ENCODE assay signal across 8 cellular contexts in genomic region chr1:33472349-33472980, GRCh38. TPM values are rescaled to one million over a fixed set of nuclear protein-coding genes. Genes with fewer than 3 reads are reported as not detected.
DNase-seq lines count a peak whose midpoint lies in the region; ATAC-seq and TF ChIP-seq lines count a peak whose summit lies in the region.

Gene ZSCAN20 (plus strand): TSS chr1:33472645. CDS start chr1:33479289, 6,644 bp downstream.

- peak within 1 kb of the TSS; percentile 12 to 71 for H3K9ac ChIP-seq in liver (ENCODE audit: low read depth in 1 of 2, low read length in 2 of 2)

- DNase-seq in CD14-positive monocyte (ENCODE audit: low spot score) (peak; percentile 82), NCI-H774 (lab: John Stamatoyannopoulos, UW) (peak; percentile 100), dorsolateral prefrontal cortex (peak; percentile 99 to 100 (median 99))
- peak; percentile 92 to 94 for DNase-seq in activated CD4-positive, alpha-beta T cell treated with anti-CD3 and anti-CD28 coated beads, Interleukin-2, amount 50 U/mL, for 48 hours
- DNase-seq in stimulated activated CD4-positive, alpha-beta T cell treated with anti-CD3 and anti-CD28 coated beads, Interleukin-4, amount 100 ng/mL, for 1 hour = peak; percentile 86

- no peak for TF ChIP-seq CTCF in CD14-positive monocyte (IDR thresholded peaks at IDR 0.05)
- peak in 48 of 56 donors; percentile 16 to 70 (median 42) for TF ChIP-seq CTCF in dorsolateral prefrontal cortex (IDR thresholded peaks at IDR 0.05 in 54 of 56, conservative IDR thresholded peaks at IDR 0.05 in 2 of 56; ENCODE audit: low read depth in 1 of 56, partially characterized antibody in 56 of 56)
- no peak for TF ChIP-seq CTCF in liver (IDR thresholded peaks at IDR 0.05; ENCODE audit: low read depth, low read length, missing input control)

- H3K4me3 ChIP-seq in dorsolateral prefrontal cortex (peak within 1 kb of the TSS; percentile 49 to 86 (median 72)), liver (ENCODE audit: low read depth in 1 of 3, low read length in 3 of 3) (peak within 1 kb of the TSS in 2 of 3 donors; percentile 49 to 76)

- peak; percentile 36 to 43 for TF ChIP-seq RAD21 in liver (IDR thresholded peaks at IDR 0.05)

- H3K36me3 Mint-ChIP-seq in CD14-positive monocyte = no peaks in the 10 kb centered on the region

- peak within 1 kb of the TSS; percentile 20 to 91 (median 87) for H3K27ac Mint-ChIP-seq in CD14-positive monocyte

- no peaks in the 10 kb centered on the region for H3K9me3 Mint-ChIP-seq in CD14-positive monocyte

- peak within 1 kb of the TSS; percentile 80 to 88 for H3K4me3 Mint-ChIP-seq in CD14-positive monocyte

- H3K27me3 Mint-ChIP-seq in CD14-positive monocyte (ENCODE audit: low read depth in 3 of 3) = peaks cover 0 to 5% (median 2%) of the 10 kb centered on the region in 3 donors

- intact Hi-C loops in CD14-positive monocyte (cut with micrococcal nuclease) (loop anchor here in 1 of 2 donors (5.0 kb wide), 1 partner anchor 175 kb away; no protein-coding TSS in a partner anchor), dorsolateral prefrontal cortex (cut with DNase I) (loop anchor here (5.0 kb wide), 4 partner anchors 40 to 345 kb away; partner anchors contain the start of gene PHC2 (in 1 of the 2))

- ATAC-seq in GM19397 (IDR thresholded peaks at IDR 0.05; ENCODE audit: unreplicated experiment) = peak; percentile 92
- peak; percentile 70 for ATAC-seq in HG03565 (IDR thresholded peaks at IDR 0.05; ENCODE audit: unreplicated experiment)

- 1% methylated on average over 37 of the region's 37 CpGs for WGBS in liver

- H3K4me1 ChIP-seq in liver (ENCODE audit: control insufficient read depth in 4 of 4, insufficient read depth in 4 of 4, low read length in 3 of 4) = peaks cover 0 to 17% (median 7%) of the 10 kb centered on the region in 4 donors

- no peaks in the 10 kb centered on the region for H3K27me3 ChIP-seq in dorsolateral prefrontal cortex
- H3K27me3 ChIP-seq in liver (ENCODE audit: control insufficient read depth in 4 of 4, insufficient read depth in 4 of 4, low read length in 3 of 4) = no peaks in the 10 kb centered on the region

- no peaks in the 10 kb centered on the region for H3K36me3 ChIP-seq in liver (ENCODE audit: control insufficient read depth in 4 of 4, insufficient read depth in 3 of 4, low read depth in 1 of 4, low read length in 3 of 4)

- peaks cover 21% of the 10 kb centered on the region for H3K4me1 Mint-ChIP-seq in CD14-positive monocyte

- H3K27ac ChIP-seq in dorsolateral prefrontal cortex (peak within 1 kb of the TSS in 57 of 59 donors; percentile 3 to 92 (median 78)), liver (ENCODE audit: low read depth in 1 of 2, low read length in 2 of 2) (peak within 1 kb of the TSS in 1 of 2 donors; percentile 19)

- H3K9me3 ChIP-seq in liver (ENCODE audit: control insufficient read depth in 4 of 4, low read length in 3 of 4) = no peaks in the 10 kb centered on the region

TF ChIP-seq in liver, 16 proteins besides CTCF, POLR2A, EP300 and RAD21:
- TF ChIP-seq FOXA1 (IDR thresholded peaks at IDR 0.05) (no peak), HNF4G (IDR thresholded peaks at IDR 0.05) (no peak), ATF3 (IDR thresholded peaks at IDR 0.05) (peak; percentile 30), MAX (IDR thresholded peaks at IDR 0.05) (peak; percentile 45), FOXA2 (IDR thresholded peaks at IDR 0.05) (no peak), GABPA (IDR thresholded peaks at IDR 0.05 in 1 of 2, conservative IDR thresholded peaks at IDR 0.05 in 1 of 2) (peak; percentile 64 to 88), TAF1 (conservative IDR thresholded peaks at IDR 0.05) (peak; percentile 38), YY1 (IDR thresholded peaks at IDR 0.05) (peak; percentile 85), SP1 (IDR thresholded peaks at IDR 0.05) (peak; percentile 81), HNF4A (conservative IDR thresholded peaks at IDR 0.05) (peak; percentile 52 to 68), RXRA (IDR thresholded peaks at IDR 0.05) (peak; percentile 37 to 57), JUND (IDR thresholded peaks at IDR 0.05) (peak; percentile 60 to 76), EGR1 (IDR thresholded peaks at IDR 0.05; ENCODE audit: low read depth in 2 of 2) (peak in 1 of 2 donors; percentile 51), REST (IDR thresholded peaks at IDR 0.05) (peak; percentile 49), ZBTB33 (IDR thresholded peaks at IDR 0.05) (no peak), NR2F2 (IDR thresholded peaks at IDR 0.05) (no peak)

RNA-seq across cellular contexts. Expression of gene ZSCAN20, which starts in this region (rescaled TPM):
- polyA plus RNA-seq in CD14-positive monocyte (under 1 TPM; 0.29 TPM), liver (under 1 TPM; 0.48 to 0.92 TPM)
- total RNA-seq in dorsolateral prefrontal cortex (10 to 100 TPM in 20 of 120 experiments, 1 to 10 TPM in 100; 4.8 to 12.9 (median 8.1) TPM), liver (1 to 10 TPM; 1.8 to 2.3 TPM)

Comparison
In these comparisons a context has a peak if more than half of its experiments do, and no peak if none do; other contexts are left out.
1. Peak in DNase-seq in CD14-positive monocyte; RNA of the gene not detected or under 1 TPM.
2. CTCF ChIP-seq: peak in dorsolateral prefrontal cortex (48 of 56); none in CD14-positive monocyte (single experiment) and liver (single experiment).
3. Peak in every context shown above with its lines, with median percentiles within 50 percentile points of each other: DNase-seq.